ENCODE assay signal across 8 cellular contexts in genomic region chr16:1408171-1408837, GRCh38. TPM values are rescaled to one million over a fixed set of nuclear protein-coding genes. Genes with fewer than 3 reads are reported as not detected.
DNase-seq lines count a peak whose midpoint lies in the region; ATAC-seq and TF ChIP-seq lines count a peak whose summit lies in the region.

No MANE protein-coding gene starts in this region.

- H3K27ac Mint-ChIP-seq in dendritic cell treated with granulocyte-macrophage colony-stimulating factor and Interleukin-4, amounts not matched to agents 40 ng/mL and 50 ng/mL, for 4 days: peak overlapping the region; percentile 65

- no peaks in the 10 kb centered on the region for H3K9me3 ChIP-seq in liver (ENCODE audit: control insufficient read depth in 4 of 4, low read length in 3 of 4)

- H3K4me1 Mint-ChIP-seq in dendritic cell treated with granulocyte-macrophage colony-stimulating factor and Interleukin-4, amounts not matched to agents 40 ng/mL and 50 ng/mL, for 4 days (ENCODE audit: low read depth): peaks cover 17% of the 10 kb centered on the region

- no peaks in the 10 kb centered on the region for H3K27me3 Mint-ChIP-seq in dendritic cell treated with granulocyte-macrophage colony-stimulating factor and Interleukin-4, amounts not matched to agents 40 ng/mL and 50 ng/mL, for 4 days

- peak overlapping the region; percentile 67 for H3K4me3 ChIP-seq in AG04449 (ENCODE audit: low read depth, low read length)
- H3K4me3 ChIP-seq in liver (ENCODE audit: low read depth in 1 of 3, low read length in 3 of 3): peak overlapping the region in 2 of 3 donors; percentile 27 to 47

- CTCF ChIA-PET in AG04449 (lab: Yijun Ruan, JAX): interaction anchor here (0.7 kb wide), 1 partner anchor 45 kb away, joined by 3 read pairs; no protein-coding TSS in a partner anchor

- peak; percentile 9 for DNase-seq in AG04449 (ENCODE audit: low read depth, low spot score)
- peak; percentile 61 for DNase-seq in NCI-H526 treated with DMSO at 0.1 percent for 48 hours (lab: John Stamatoyannopoulos, UW)
- DNase-seq in activated CD4-positive, alpha-beta T cell treated with anti-CD3 and anti-CD28 coated beads, Interleukin-2, amount 50 U/mL, for 4 hours: peak; percentile 94 to 95
- DNase-seq in stimulated activated CD4-positive, alpha-beta T cell treated with anti-CD3 and anti-CD28 coated beads, Interleukin-2, amount 100 ng/mL, for 4 hours (ENCODE audit: low read depth): peak; percentile 93

- POLR2A ChIA-PET in AG04449 (lab: Yijun Ruan, JAX): interaction anchor here (0.6 to 2.5 kb wide), 3 partner anchors 13 to 29 kb away, joined by 3 to 9 read pairs (median 3); partner anchors contain the start of gene UQCC4

- ATAC-seq in HG03432 (IDR thresholded peaks at IDR 0.05; ENCODE audit: unreplicated experiment): peak; percentile 83

- TF ChIP-seq CTCF in AG04449 (IDR thresholded peaks at IDR 0.05; ENCODE audit: insufficient read depth, low read length, missing control alignments): no peak
- no peak for TF ChIP-seq CTCF in liver (IDR thresholded peaks at IDR 0.05; ENCODE audit: low read depth, low read length, missing input control)

- no peaks in the 10 kb centered on the region for H3K27me3 ChIP-seq in liver (ENCODE audit: control insufficient read depth in 4 of 4, insufficient read depth in 4 of 4, low read length in 3 of 4)

- no peaks in the 10 kb centered on the region for H3K9me3 Mint-ChIP-seq in dendritic cell treated with granulocyte-macrophage colony-stimulating factor and Interleukin-4, amounts not matched to agents 40 ng/mL and 50 ng/mL, for 4 days

- H3K36me3 Mint-ChIP-seq in dendritic cell treated with granulocyte-macrophage colony-stimulating factor and Interleukin-4, amounts not matched to agents 40 ng/mL and 50 ng/mL, for 4 days (ENCODE audit: low read depth): peaks cover 81% of the 10 kb centered on the region

- TF ChIP-seq POLR2A in GM18951 (IDR thresholded peaks at IDR 0.05; ENCODE audit: extremely low read depth, insufficient read depth, insufficient read length): peak; percentile 45

- intact Hi-C loops in dendritic cell treated with granulocyte-macrophage colony-stimulating factor and Interleukin-4, amounts not matched to agents 40 ng/mL and 50 ng/mL, for 4 days (cut with micrococcal nuclease): loop anchor here (10.0 kb wide), 1 partner anchor 94 kb away; no protein-coding TSS in a partner anchor

- H3K4me3 Mint-ChIP-seq in dendritic cell treated with granulocyte-macrophage colony-stimulating factor and Interleukin-4, amounts not matched to agents 40 ng/mL and 50 ng/mL, for 4 days: peak overlapping the region; percentile 93

- no peak overlapping the region for H3K9ac ChIP-seq in liver (ENCODE audit: low read depth in 1 of 2, low read length in 2 of 2)

- in situ Hi-C loops in GM18951 (cut with MboI; ENCODE audit: low sequenced_read_pairs, unreplicated experiment): no loop called here

- WGBS in liver: 8% methylated on average over 42 of the region's 42 CpGs

- peaks cover 0 to 20% (median 7%) of the 10 kb centered on the region in 4 donors for H3K36me3 ChIP-seq in liver (ENCODE audit: control insufficient read depth in 4 of 4, insufficient read depth in 3 of 4, low read depth in 1 of 4, low read length in 3 of 4)

- peaks cover 5 to 12% (median 8%) of the 10 kb centered on the region in 4 donors for H3K4me1 ChIP-seq in liver (ENCODE audit: control insufficient read depth in 4 of 4, insufficient read depth in 4 of 4, low read length in 3 of 4)

- TF ChIP-seq RAD21 in liver (IDR thresholded peaks at IDR 0.05): no peak

- no peak overlapping the region for H3K27ac ChIP-seq in liver (ENCODE audit: low read depth in 1 of 2, low read length in 2 of 2)

TF ChIP-seq in liver, 16 proteins besides CTCF, POLR2A, EP300 and RAD21:
- peak in 1 of 2 donors; percentile 28 for TF ChIP-seq GABPA (IDR thresholded peaks at IDR 0.05 in 1 of 2, conservative IDR thresholded peaks at IDR 0.05 in 1 of 2)
- no peak for TF ChIP-seq ZBTB33 (IDR thresholded peaks at IDR 0.05)
- peak; percentile 57 for TF ChIP-seq SP1 (IDR thresholded peaks at IDR 0.05)

RNA-seq across cellular contexts. Expression of gene UNKL, which starts 6.2 kb away (rescaled TPM):
- total RNA-seq in liver: 10 to 100 TPM in 1 of 2 donors, 1 to 10 TPM in 1; 7.1 to 14.7 TPM
- polyA plus RNA-seq in liver: 1 to 10 TPM; 3.5 to 6.1 TPM

RNA-seq across cellular contexts. Expression of gene UQCC4, which starts 12.2 kb away (rescaled TPM):
- total RNA-seq in liver: 1 to 10 TPM; 6.9 to 8.9 TPM
- 10 to 100 TPM; 13.8 to 16.4 TPM for polyA plus RNA-seq in liver

RNA-seq across cellular contexts. Expression of gene PERCC1, which starts 22.6 kb away (rescaled TPM):
- total RNA-seq in liver: 1 to 10 TPM in 1 of 2 donors, under 1 TPM in 1; 0.50 to 4.7 TPM
- not detected for polyA plus RNA-seq in liver

RNA-seq across cellular contexts. Expression of gene CCDC154, which starts 36.1 kb away (rescaled TPM):
- total RNA-seq in liver: under 1 TPM in 1 of 2 donors, not detected in 1; 0.42 TPM
- polyA plus RNA-seq in liver: under 1 TPM; 0.18 to 0.39 TPM

RNA-seq across cellular contexts. Expression of gene GNPTG, which starts 56.6 kb away (rescaled TPM):
- 10 to 100 TPM; 24.4 to 31.4 TPM for total RNA-seq in liver
- 10 to 100 TPM; 50.7 to 79.6 TPM for polyA plus RNA-seq in liver

Comparison
In these comparisons a context has a peak if more than half of its experiments do, and no peak if none do; other contexts are left out.
1. DNase-seq: peak in every context shown above with its lines; median percentile 94 in activated CD4-positive, alpha-beta T cell treated with anti-CD3 and anti-CD28 coated beads, Interleukin-2, amount 50 U/mL, for 4 hours; 93 in stimulated activated CD4-positive, alpha-beta T cell treated with anti-CD3 and anti-CD28 coated beads, Interleukin-2, amount 100 ng/mL, for 4 hours; 61 in NCI-H526 treated with DMSO at 0.1 percent for 48 hours; 9 in AG04449.